Comparison of ENCODE assay signal across 8 cellular contexts in the genomic region with DNA sequence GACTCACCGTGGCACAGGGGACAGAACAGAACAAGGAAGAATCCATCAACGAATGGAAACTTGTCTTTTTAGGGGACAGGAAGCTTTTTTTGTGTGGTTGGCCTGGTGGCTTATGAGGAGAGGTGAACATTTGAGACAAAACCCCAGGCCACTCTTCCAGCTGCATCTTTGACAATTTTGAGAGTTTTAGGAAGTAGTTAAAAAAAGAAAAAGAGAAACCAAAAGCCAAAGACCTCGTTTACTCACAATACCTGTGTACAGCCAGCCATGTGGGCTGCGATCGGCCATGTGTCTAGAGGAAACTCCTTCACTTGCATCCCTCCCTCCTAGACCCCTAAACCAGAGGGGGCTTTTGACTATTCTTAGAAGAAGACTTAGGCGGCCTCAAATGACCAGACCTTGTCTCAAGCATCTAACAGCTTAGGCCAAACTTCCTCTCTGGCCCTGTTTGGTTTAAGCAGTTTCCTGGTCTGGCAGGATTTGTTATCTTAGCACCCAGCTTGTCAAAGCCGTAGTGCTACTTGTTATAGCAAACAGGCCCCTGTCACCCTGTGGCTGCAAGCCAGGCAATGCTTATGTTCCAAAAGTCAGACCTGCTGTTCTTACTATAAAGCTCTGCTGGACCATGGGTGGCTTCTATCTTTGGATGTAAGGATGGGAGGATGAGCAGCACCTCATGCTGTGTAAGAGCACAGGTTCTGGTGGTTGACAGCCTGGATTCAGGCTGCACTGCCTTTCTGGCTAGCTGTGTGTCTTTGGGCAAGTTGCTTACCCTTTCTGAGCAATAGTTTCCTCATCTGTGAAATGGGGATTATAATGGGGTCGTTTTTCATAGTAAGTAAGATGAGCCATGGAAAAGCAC. TPM values are rescaled to one million over a fixed set of nuclear protein-coding genes. Genes with fewer than 3 reads are reported as not detected.
DNase-seq lines count a peak whose midpoint lies in the region; ATAC-seq and TF ChIP-seq lines count a peak whose summit lies in the region.

No MANE protein-coding gene starts in this region.

- H3K9me3 Mint-ChIP-seq in activated CD4-positive, alpha-beta T cell treated with anti-CD3 and anti-CD28 coated beads for 36 hours (ENCODE audit: low read depth), result no peaks in the 10 kb centered on the region

- peak; percentile 93 for DNase-seq in activated CD4-positive, alpha-beta T cell treated with anti-CD3 and anti-CD28 coated beads for 36 hours
- DNase-seq in erythroblast (lab: John Stamatoyannopoulos, UW), result peak; percentile 96 to 99
- DNase-seq in stimulated activated CD4-positive, alpha-beta T cell treated with anti-CD3 and anti-CD28 coated beads, Interleukin-1b, Interleukin-23, amount 100 ng/mL, for 48 hours, result peak; percentile 90
- DNase-seq in nucleus accumbens (lab: John Stamatoyannopoulos, UW), result no peak
- DNase-seq in NCI-H226, result no peak
- DNase-seq in ovary, result no peak

- TF ChIP-seq CTCF in ovary (IDR thresholded peaks at IDR 0.05), result no peak

- no peak overlapping the region for H3K4me3 ChIP-seq in ovary

- no peak overlapping the region for H3K27ac ChIP-seq in ovary

- WGBS in ovary, 3 donors, result 68 to 70% (median 69%) methylated on average over 8 of the region's 8 CpGs

- CTCF ChIA-PET in activated CD4-positive, alpha-beta T cell treated with anti-CD3 and anti-CD28 coated beads for 36 hours (lab: Charles Lee), result interaction anchor here (0.7 to 2.4 kb wide), 11 partner anchors 9 to 130 kb away, joined by 3 to 9 read pairs (median 4); partner anchors contain the start of gene KSR1

- ATAC-seq in GM19438 (IDR thresholded peaks at IDR 0.05; ENCODE audit: low read depth, unreplicated experiment) (peak; percentile 38), HG03520 (IDR thresholded peaks at IDR 0.05; ENCODE audit: unreplicated experiment) (peak; percentile 33)
- ATAC-seq in activated CD4-positive, alpha-beta T cell treated with anti-CD3 and anti-CD28 coated beads for 36 hours, result peak; percentile 25

- TF ChIP-seq POLR2A in erythroblast (IDR thresholded peaks at IDR 0.05; ENCODE audit: low read length) (peak; percentile 29), ovary (IDR thresholded peaks at IDR 0.05) (no peak)

- no peaks in the 10 kb centered on the region for H3K9me3 ChIP-seq in ovary

- no peak for TF ChIP-seq EP300 in ovary (IDR thresholded peaks at IDR 0.05)

- intact Hi-C loops in activated CD4-positive, alpha-beta T cell treated with anti-CD3 and anti-CD28 coated beads for 36 hours (cut with DNase I, micrococcal nuclease), result loop anchor here (1.0 to 10.0 kb wide), 14 partner anchors 8 to 573 kb away; partner anchors contain the start of genes KSR1 (in 1 of the 2), NLK (in 1 of the 2) and WSB1 (in 1 of the 2)
- intact Hi-C loops in ovary (cut with DNase I), result no loop called here

- H3K36me3 Mint-ChIP-seq in activated CD4-positive, alpha-beta T cell treated with anti-CD3 and anti-CD28 coated beads for 36 hours (ENCODE audit: low read depth), result peaks cover 19% of the 10 kb centered on the region

- H3K4me1 Mint-ChIP-seq in activated CD4-positive, alpha-beta T cell treated with anti-CD3 and anti-CD28 coated beads for 36 hours, result peaks cover 94% of the 10 kb centered on the region

- no peaks in the 10 kb centered on the region for H3K27me3 ChIP-seq in ovary

- H3K27me3 Mint-ChIP-seq in activated CD4-positive, alpha-beta T cell treated with anti-CD3 and anti-CD28 coated beads for 36 hours, result no peaks in the 10 kb centered on the region

- peak overlapping the region; percentile 98 for H3K27ac Mint-ChIP-seq in activated CD4-positive, alpha-beta T cell treated with anti-CD3 and anti-CD28 coated beads for 36 hours

- POLR2A ChIA-PET in activated CD4-positive, alpha-beta T cell treated with anti-CD3 and anti-CD28 coated beads for 36 hours (lab: Charles Lee), result interaction anchor here (0.6 to 3.4 kb wide), 12 partner anchors 15 to 179 kb away, joined by 3 to 23 read pairs (median 4); partner anchors contain the start of genes KSR1 and WSB1

- H3K4me3 Mint-ChIP-seq in activated CD4-positive, alpha-beta T cell treated with anti-CD3 and anti-CD28 coated beads for 36 hours, result peak overlapping the region; percentile 50

- H3K36me3 ChIP-seq in ovary, result no peaks in the 10 kb centered on the region

- peaks cover 4% of the 10 kb centered on the region for H3K4me1 ChIP-seq in ovary (ENCODE audit: insufficient read depth)

RNA-seq across cellular contexts. Expression of gene KSR1, which starts 17.7 kb away (rescaled TPM):
- 100 to 1,000 TPM in 1 of 2 experiments, 10 to 100 TPM in 1; 96.6 to 113 TPM for total RNA-seq in activated CD4-positive, alpha-beta T cell treated with anti-CD3 and anti-CD28 coated beads for 36 hours
- 10 to 100 TPM; 29.2 to 84.8 (median 39.5) TPM for total RNA-seq in ovary
- polyA plus RNA-seq in ovary, result 10 to 100 TPM; 27.7 to 56.9 TPM

Comparison
In these comparisons a context has a peak if more than half of its experiments do, and no peak if none do; other contexts are left out.
1. DNase-seq: peak in activated CD4-positive, alpha-beta T cell treated with anti-CD3 and anti-CD28 coated beads for 36 hours (single experiment), erythroblast (2 of 2) and stimulated activated CD4-positive, alpha-beta T cell treated with anti-CD3 and anti-CD28 coated beads, Interleukin-1b, Interleukin-23, amount 100 ng/mL, for 48 hours (single experiment); none in nucleus accumbens (0 of 56), NCI-H226 (single experiment) and ovary (0 of 5).
2. intact Hi-C loops: an anchor here in activated CD4-positive, alpha-beta T cell treated with anti-CD3 and anti-CD28 coated beads for 36 hours (1.0 to 10.0 kb wide); none called in ovary.
3. Peak in every context shown above with its lines, with median percentiles within 50 percentile points of each other: ATAC-seq.